Comparison of ENCODE assay signal across 2 cellular contexts in the genomic region with DNA sequence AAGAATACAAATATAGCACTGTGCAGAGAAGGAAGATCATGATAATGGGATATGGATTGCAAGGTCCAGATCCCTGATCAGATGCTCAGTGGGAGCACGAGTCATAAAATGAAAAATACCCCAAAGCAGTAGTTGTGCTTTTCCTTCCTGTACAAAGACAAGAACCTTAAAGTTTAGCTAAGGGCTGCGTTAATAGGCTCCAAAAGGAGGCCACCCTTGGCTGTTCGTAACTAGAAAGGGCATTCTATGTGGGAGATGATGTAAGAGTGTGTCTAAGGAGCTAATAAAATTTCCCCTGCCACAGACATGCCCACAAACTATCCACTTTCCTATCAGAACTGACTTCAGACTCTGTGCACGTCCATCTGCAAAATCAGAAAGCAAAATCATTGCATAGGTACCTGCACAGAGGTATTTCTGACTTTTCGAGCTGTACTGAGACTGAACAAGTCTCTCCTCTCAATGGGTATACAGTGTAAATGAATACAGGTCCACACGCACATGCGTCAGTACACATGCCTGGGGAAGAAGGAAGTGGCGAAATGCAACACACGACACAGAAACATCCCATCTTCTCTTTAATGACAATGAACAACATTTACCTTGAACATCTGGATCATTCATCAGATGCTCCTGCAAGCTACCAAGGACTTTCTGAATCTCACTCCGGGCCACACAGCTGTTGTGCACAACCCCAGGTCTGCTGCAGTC.
TF ChIP-seq lines count a peak whose summit lies in the region.

No MANE protein-coding gene starts in this region.

TF ChIP-seq in SK-N-SH treated with all-trans-retinoic acid at 6 μM for 48 hours, 23 proteins besides CTCF, POLR2A, EP300 and RAD21 (continued from another document):
- TF ChIP-seq ARNTL (CRISPR knock-in tag; IDR thresholded peaks at IDR 0.05; ENCODE audit: borderline replicate concordance, low read depth) (no peak), BACH2 (CRISPR knock-in tag; IDR thresholded peaks at IDR 0.05; ENCODE audit: borderline replicate concordance) (no peak), ZFP3 (CRISPR knock-in tag; IDR thresholded peaks at IDR 0.05) (no peak)
- TF ChIP-seq, protein P1, sequence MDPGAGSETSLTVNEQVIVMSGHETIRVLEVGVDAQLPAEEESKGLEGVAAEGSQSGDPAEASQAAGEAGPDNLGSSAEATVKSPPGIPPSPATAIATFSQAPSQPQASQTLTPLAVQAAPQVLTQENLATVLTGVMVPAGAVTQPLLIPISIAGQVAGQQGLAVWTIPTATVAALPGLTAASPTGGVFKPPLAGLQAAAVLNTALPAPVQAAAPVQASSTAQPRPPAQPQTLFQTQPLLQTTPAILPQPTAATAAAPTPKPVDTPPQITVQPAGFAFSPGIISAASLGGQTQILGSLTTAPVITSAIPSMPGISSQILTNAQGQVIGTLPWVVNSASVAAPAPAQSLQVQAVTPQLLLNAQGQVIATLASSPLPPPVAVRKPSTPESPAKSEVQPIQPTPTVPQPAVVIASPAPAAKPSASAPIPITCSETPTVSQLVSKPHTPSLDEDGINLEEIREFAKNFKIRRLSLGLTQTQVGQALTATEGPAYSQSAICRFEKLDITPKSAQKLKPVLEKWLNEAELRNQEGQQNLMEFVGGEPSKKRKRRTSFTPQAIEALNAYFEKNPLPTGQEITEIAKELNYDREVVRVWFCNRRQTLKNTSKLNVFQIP (CRISPR knock-in tag; IDR thresholded peaks at IDR 0.05; ENCODE audit: borderline replicate concordance, low read depth) = no peak
- TF ChIP-seq, protein P2, sequence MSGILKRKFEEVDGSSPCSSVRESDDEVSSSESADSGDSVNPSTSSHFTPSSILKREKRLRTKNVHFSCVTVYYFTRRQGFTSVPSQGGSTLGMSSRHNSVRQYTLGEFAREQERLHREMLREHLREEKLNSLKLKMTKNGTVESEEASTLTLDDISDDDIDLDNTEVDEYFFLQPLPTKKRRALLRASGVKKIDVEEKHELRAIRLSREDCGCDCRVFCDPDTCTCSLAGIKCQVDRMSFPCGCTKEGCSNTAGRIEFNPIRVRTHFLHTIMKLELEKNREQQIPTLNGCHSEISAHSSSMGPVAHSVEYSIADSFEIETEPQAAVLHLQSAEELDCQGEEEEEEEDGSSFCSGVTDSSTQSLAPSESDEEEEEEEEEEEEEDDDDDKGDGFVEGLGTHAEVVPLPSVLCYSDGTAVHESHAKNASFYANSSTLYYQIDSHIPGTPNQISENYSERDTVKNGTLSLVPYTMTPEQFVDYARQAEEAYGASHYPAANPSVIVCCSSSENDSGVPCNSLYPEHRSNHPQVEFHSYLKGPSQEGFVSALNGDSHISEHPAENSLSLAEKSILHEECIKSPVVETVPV (CRISPR knock-in tag; IDR thresholded peaks at IDR 0.05) = no peak

TF ChIP-seq in SK-N-SH, 30 proteins besides CTCF, POLR2A, EP300 and RAD21 (continued from another document):
- TF ChIP-seq, protein P3, sequence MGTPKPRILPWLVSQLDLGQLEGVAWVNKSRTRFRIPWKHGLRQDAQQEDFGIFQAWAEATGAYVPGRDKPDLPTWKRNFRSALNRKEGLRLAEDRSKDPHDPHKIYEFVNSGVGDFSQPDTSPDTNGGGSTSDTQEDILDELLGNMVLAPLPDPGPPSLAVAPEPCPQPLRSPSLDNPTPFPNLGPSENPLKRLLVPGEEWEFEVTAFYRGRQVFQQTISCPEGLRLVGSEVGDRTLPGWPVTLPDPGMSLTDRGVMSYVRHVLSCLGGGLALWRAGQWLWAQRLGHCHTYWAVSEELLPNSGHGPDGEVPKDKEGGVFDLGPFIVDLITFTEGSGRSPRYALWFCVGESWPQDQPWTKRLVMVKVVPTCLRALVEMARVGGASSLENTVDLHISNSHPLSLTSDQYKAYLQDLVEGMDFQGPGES (IDR thresholded peaks at IDR 0.05; ENCODE audit: low read depth, low read length) = no peak
- TF ChIP-seq FOSL2 (IDR thresholded peaks at IDR 0.05; ENCODE audit: borderline replicate concordance, low read depth) (no peak), CHD2 (IDR thresholded peaks at IDR 0.05; ENCODE audit: low read length, partially characterized antibody) (no peak), FOXJ3 (CRISPR knock-in tag; IDR thresholded peaks at IDR 0.05) (no peak), RFX5 (IDR thresholded peaks at IDR 0.05; ENCODE audit: low read length) (no peak), EZH2phosphoT487 (IDR thresholded peaks at IDR 0.05; ENCODE audit: borderline replicate concordance, low read depth) (no peak), SMC3 (IDR thresholded peaks at IDR 0.05; ENCODE audit: low read depth, low read length) (no peak)
- TF ChIP-seq, protein P4, sequence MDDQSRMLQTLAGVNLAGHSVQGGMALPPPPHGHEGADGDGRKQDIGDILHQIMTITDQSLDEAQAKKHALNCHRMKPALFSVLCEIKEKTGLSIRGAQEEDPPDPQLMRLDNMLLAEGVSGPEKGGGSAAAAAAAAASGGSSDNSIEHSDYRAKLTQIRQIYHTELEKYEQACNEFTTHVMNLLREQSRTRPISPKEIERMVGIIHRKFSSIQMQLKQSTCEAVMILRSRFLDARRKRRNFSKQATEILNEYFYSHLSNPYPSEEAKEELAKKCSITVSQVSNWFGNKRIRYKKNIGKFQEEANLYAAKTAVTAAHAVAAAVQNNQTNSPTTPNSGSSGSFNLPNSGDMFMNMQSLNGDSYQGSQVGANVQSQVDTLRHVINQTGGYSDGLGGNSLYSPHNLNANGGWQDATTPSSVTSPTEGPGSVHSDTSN (IDR thresholded peaks at IDR 0.05) = no peak
- TF ChIP-seq, protein P5, sequence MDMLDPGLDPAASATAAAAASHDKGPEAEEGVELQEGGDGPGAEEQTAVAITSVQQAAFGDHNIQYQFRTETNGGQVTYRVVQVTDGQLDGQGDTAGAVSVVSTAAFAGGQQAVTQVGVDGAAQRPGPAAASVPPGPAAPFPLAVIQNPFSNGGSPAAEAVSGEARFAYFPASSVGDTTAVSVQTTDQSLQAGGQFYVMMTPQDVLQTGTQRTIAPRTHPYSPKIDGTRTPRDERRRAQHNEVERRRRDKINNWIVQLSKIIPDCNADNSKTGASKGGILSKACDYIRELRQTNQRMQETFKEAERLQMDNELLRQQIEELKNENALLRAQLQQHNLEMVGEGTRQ (IDR thresholded peaks at IDR 0.05; ENCODE audit: borderline replicate concordance, low read depth, low read length) = no peak
